ENCODE assay signal across 26 cellular contexts in genomic region chr9:138118601-138119071, GRCh38.
"Had no signal": no experiment of that assay in that cellular context is flagged by ENCODE, and none has a peak within 500 bp of the region (broad histone marks: within the 10 kb centered on the region; RNA-seq: fewer than 3 reads in every experiment).

No MANE protein-coding gene starts in this region.

- H3K36me3 Mint-ChIP-seq: activated naive CD4-positive, alpha-beta T cell treated with anti-CD3 and anti-CD28 coated beads, Interleukin-2, amount 50 U/mL, for 24 hours; mesothelial cell of epicardium had no signal

- H3K36me3 ChIP-seq: esophagus muscularis mucosa, neutrophil, pancreas, suprapubic skin, tibial nerve had no signal

- H3K27ac Mint-ChIP-seq: activated B cell treated with CpG ODN at 0.5 μM for 24 hours; activated naive CD4-positive, alpha-beta T cell treated with anti-CD3 and anti-CD28 coated beads, Interleukin-2, amount 50 U/mL, for 24 hours; brain; effector memory CD8-positive, alpha-beta T cell; mesothelial cell of epicardium; nephron; stimulated activated naive CD8-positive, alpha-beta T cell treated with anti-CD3 and anti-CD28 coated beads, Interleukin-15, Interleukin-2, amounts not matched to agents 100 ng/mL and 50 ng/mL, for 24 hours; T-helper 17 cell had no signal

- H3K9me3 ChIP-seq: esophagus muscularis mucosa, neutrophil, pancreas, suprapubic skin, tibial nerve had no signal

- H3K27ac ChIP-seq: dorsolateral prefrontal cortex, esophagus muscularis mucosa, neutrophil, pancreas, suprapubic skin, tibial nerve had no signal

- H3K9me3 Mint-ChIP-seq: activated B cell treated with CpG ODN at 0.5 μM for 24 hours; activated naive CD4-positive, alpha-beta T cell treated with anti-CD3 and anti-CD28 coated beads, Interleukin-2, amount 50 U/mL, for 24 hours; effector memory CD8-positive, alpha-beta T cell; stimulated activated naive CD8-positive, alpha-beta T cell treated with anti-CD3 and anti-CD28 coated beads, Interleukin-15, Interleukin-2, amounts not matched to agents 100 ng/mL and 50 ng/mL, for 24 hours had no signal

- H3K4me3 Mint-ChIP-seq: activated B cell treated with CpG ODN at 0.5 μM for 24 hours; activated naive CD4-positive, alpha-beta T cell treated with anti-CD3 and anti-CD28 coated beads, Interleukin-2, amount 50 U/mL, for 24 hours; brain; effector memory CD8-positive, alpha-beta T cell; mesothelial cell of epicardium; nephron; stimulated activated naive CD8-positive, alpha-beta T cell treated with anti-CD3 and anti-CD28 coated beads, Interleukin-15, Interleukin-2, amounts not matched to agents 100 ng/mL and 50 ng/mL, for 24 hours; T-helper 17 cell had no signal

- DNase-seq: activated B cell treated with CpG ODN at 0.5 μM for 24 hours; activated CD4-positive, alpha-beta T cell treated with anti-CD3 and anti-CD28 coated beads for 4 hours; activated CD4-positive, alpha-beta T cell treated with anti-CD3 and anti-CD28 coated beads, Interleukin-2, amount 50 U/mL, for 48 hours; activated T-cell treated with anti-CD3 and anti-CD28 coated beads, Interleukin-2, amount 50 U/mL, for 48 hours; aorta; effector memory CD8-positive, alpha-beta T cell; hypothalamus; left colon; pancreas; stimulated activated CD4-positive, alpha-beta T cell treated with anti-CD3 and anti-CD28 coated beads, Interleukin-12 subunit alpha, Interleukin-12 subunit beta, amount 100 ng/mL, for 4 hours; stimulated activated CD4-positive, alpha-beta T cell treated with anti-CD3 and anti-CD28 coated beads, Interleukin-4, amount 100 ng/mL, for 4 hours; SW 1271; T-helper 17 cell had no signal

- ATAC-seq: effector memory CD8-positive, alpha-beta T cell; left colon; pancreas; T-helper 17 cell had no signal

- H3K27me3 ChIP-seq: dorsolateral prefrontal cortex, pancreas, tibial nerve had no signal

- H3K4me1 Mint-ChIP-seq: activated B cell treated with CpG ODN at 0.5 μM for 24 hours; activated naive CD4-positive, alpha-beta T cell treated with anti-CD3 and anti-CD28 coated beads, Interleukin-2, amount 50 U/mL, for 24 hours; brain; mesothelial cell of epicardium; nephron; T-helper 17 cell had no signal

- H3K27me3 Mint-ChIP-seq: stimulated activated naive CD8-positive, alpha-beta T cell treated with anti-CD3 and anti-CD28 coated beads, Interleukin-15, Interleukin-2, amounts not matched to agents 100 ng/mL and 50 ng/mL, for 24 hours had no signal

- H3K4me3 ChIP-seq: dorsolateral prefrontal cortex, esophagus muscularis mucosa, pancreas, suprapubic skin, tibial nerve had no signal

- H3K4me1 ChIP-seq: esophagus muscularis mucosa, pancreas, suprapubic skin, tibial nerve had no signal

- FAIRE-seq: frontal cortex, islet of Langerhans, pancreas, urothelium cell line had no signal
